21 cellular contexts compared by ENCODE assay signal in genomic region chr12:115109863-115110262, GRCh38.
"Had no signal": no experiment of that assay in that cellular context is flagged by ENCODE, and none has a peak within 500 bp of the region (broad histone marks: within the 10 kb centered on the region; RNA-seq: fewer than 3 reads in every experiment).

No MANE protein-coding gene starts in this region.

- H3K27ac ChIP-seq: coronary artery, esophagus muscularis mucosa, prostate gland, right atrium auricular region, stomach, testis, tibial artery, upper lobe of left lung had no signal

- H3K4me3 Mint-ChIP-seq: naive thymus-derived CD8-positive, alpha-beta T cell; nephron progenitor cell; stimulated activated effector memory CD8-positive, alpha-beta T cell treated with anti-CD3 and anti-CD28 coated beads, Interleukin-12 subunit alpha, Interleukin-12 subunit beta, amount 100 ng/mL, for 72 hours had no signal

- H3K9me3 ChIP-seq: esophagus muscularis mucosa, prostate gland, right atrium auricular region, stomach, testis, tibial artery, upper lobe of left lung had no signal

- H3K27ac Mint-ChIP-seq: naive thymus-derived CD8-positive, alpha-beta T cell; nephron progenitor cell; stimulated activated effector memory CD8-positive, alpha-beta T cell treated with anti-CD3 and anti-CD28 coated beads, Interleukin-12 subunit alpha, Interleukin-12 subunit beta, amount 100 ng/mL, for 72 hours had no signal

- H3K27me3 ChIP-seq: esophagus muscularis mucosa, right atrium auricular region, stomach, testis, tibial artery, upper lobe of left lung had no signal

- H3K4me1 ChIP-seq: prostate gland, right atrium auricular region, stomach, testis, tibial artery, upper lobe of left lung had no signal

- H3K4me3 ChIP-seq: coronary artery, esophagus muscularis mucosa, prostate gland, right atrium auricular region, stomach, testis, tibial artery, upper lobe of left lung had no signal

- H3K36me3 Mint-ChIP-seq: naive thymus-derived CD8-positive, alpha-beta T cell; stimulated activated effector memory CD8-positive, alpha-beta T cell treated with anti-CD3 and anti-CD28 coated beads, Interleukin-12 subunit alpha, Interleukin-12 subunit beta, amount 100 ng/mL, for 72 hours had no signal

- ATAC-seq: left lobe of liver; naive thymus-derived CD8-positive, alpha-beta T cell; sciatic nerve; stimulated activated effector memory CD8-positive, alpha-beta T cell treated with anti-CD3 and anti-CD28 coated beads, Interleukin-12 subunit alpha, Interleukin-12 subunit beta, amount 100 ng/mL, for 72 hours had no signal

- H3K9me3 Mint-ChIP-seq: nephron progenitor cell had no signal

- H3K4me1 Mint-ChIP-seq: naive thymus-derived CD8-positive, alpha-beta T cell; stimulated activated effector memory CD8-positive, alpha-beta T cell treated with anti-CD3 and anti-CD28 coated beads, Interleukin-12 subunit alpha, Interleukin-12 subunit beta, amount 100 ng/mL, for 72 hours had no signal

- DNase-seq: dermis blood vessel endothelial cell; effector memory CD4-positive, alpha-beta T cell; kidney; mesendoderm; naive thymus-derived CD8-positive, alpha-beta T cell; nephron progenitor cell; nucleus accumbens; stimulated activated CD4-positive, alpha-beta T cell treated with anti-CD3 and anti-CD28 coated beads, Interleukin-2, amount 100 ng/mL, for 24 hours; stimulated activated CD4-positive, alpha-beta T cell treated with anti-CD3 and anti-CD28 coated beads, Interleukin-4, amount 100 ng/mL, for 24 hours; stimulated activated naive CD4-positive, alpha-beta T cell treated with Interleukin-2 at 50 U/mL for 16 hours; stomach; testis; tibial artery; upper lobe of left lung had no signal

- H3K36me3 ChIP-seq: esophagus muscularis mucosa, prostate gland, right atrium auricular region, stomach, tibial artery, upper lobe of left lung had no signal
